Comparison of ENCODE assay signal across 1 cellular context in the genomic region with DNA sequence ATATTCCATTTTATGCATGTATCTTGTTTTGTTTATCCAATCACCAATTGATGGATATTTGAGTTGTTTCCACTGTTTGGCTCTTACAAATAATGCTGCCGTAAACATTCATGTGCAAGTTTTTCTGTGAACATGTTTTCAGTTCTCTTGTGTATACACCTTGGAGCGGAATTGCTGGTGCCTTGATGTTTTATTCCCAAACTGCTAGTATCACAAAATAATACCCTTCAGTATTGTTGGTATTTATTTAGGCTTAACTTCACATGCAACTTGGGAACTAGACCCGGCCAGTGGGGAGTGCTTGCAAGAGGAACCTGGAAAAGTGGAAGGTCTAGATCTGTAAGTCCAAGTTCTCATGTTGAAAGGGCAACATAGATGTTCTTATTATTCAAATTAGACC.
TF ChIP-seq lines count a peak whose summit lies in the region.

No MANE protein-coding gene starts in this region.

TF ChIP-seq in K562, 482 proteins besides CTCF, POLR2A, EP300 and RAD21 (continued from another document):
- no peak for TF ChIP-seq KLF13 (tag; IDR thresholded peaks at IDR 0.05; ENCODE audit: borderline replicate concordance, low read depth)
- TF ChIP-seq GTF2E2 (tag; IDR thresholded peaks at IDR 0.05): no peak
TF ChIP-seq in K562: peak in this region for 0.
